In genomic region chr10:14584643-14585042, GRCh38 we compare ENCODE assay signal across 1 cellular context.
TF ChIP-seq lines count a peak whose summit lies in the region.

No MANE protein-coding gene starts in this region.

TF ChIP-seq in GM23338, 12 proteins besides CTCF, POLR2A, EP300 and RAD21:
- no peak for TF ChIP-seq REST (IDR thresholded peaks at IDR 0.05; ENCODE audit: unreplicated experiment)
- TF ChIP-seq ZNF331 (CRISPR knock-in tag; IDR thresholded peaks at IDR 0.05; ENCODE audit: low read depth), result no peak
- no peak for TF ChIP-seq STAT1 (IDR thresholded peaks at IDR 0.05; ENCODE audit: unreplicated experiment)
- no peak for TF ChIP-seq POLR2AphosphoS5 (IDR thresholded peaks at IDR 0.05; ENCODE audit: low read depth)
- no peak for TF ChIP-seq CREB1 (CRISPR knock-in tag; IDR thresholded peaks at IDR 0.05; ENCODE audit: low read depth)
- TF ChIP-seq JUNB (IDR thresholded peaks at IDR 0.05; ENCODE audit: unreplicated experiment), result no peak
- no peak for TF ChIP-seq ZNF114 (CRISPR knock-in tag; IDR thresholded peaks at IDR 0.05)
- TF ChIP-seq NANOG (IDR thresholded peaks at IDR 0.05; ENCODE audit: borderline replicate concordance), result no peak
- no peak for TF ChIP-seq ETS1 (IDR thresholded peaks at IDR 0.05)
- no peak for TF ChIP-seq EZH2phosphoT487 (IDR thresholded peaks at IDR 0.05; ENCODE audit: unreplicated experiment)
- TF ChIP-seq EZH2 (IDR thresholded peaks at IDR 0.05; ENCODE audit: low read depth, unreplicated experiment), result no peak
- TF ChIP-seq ZNF462 (CRISPR knock-in tag; IDR thresholded peaks at IDR 0.05), result no peak
